In the genomic region with DNA sequence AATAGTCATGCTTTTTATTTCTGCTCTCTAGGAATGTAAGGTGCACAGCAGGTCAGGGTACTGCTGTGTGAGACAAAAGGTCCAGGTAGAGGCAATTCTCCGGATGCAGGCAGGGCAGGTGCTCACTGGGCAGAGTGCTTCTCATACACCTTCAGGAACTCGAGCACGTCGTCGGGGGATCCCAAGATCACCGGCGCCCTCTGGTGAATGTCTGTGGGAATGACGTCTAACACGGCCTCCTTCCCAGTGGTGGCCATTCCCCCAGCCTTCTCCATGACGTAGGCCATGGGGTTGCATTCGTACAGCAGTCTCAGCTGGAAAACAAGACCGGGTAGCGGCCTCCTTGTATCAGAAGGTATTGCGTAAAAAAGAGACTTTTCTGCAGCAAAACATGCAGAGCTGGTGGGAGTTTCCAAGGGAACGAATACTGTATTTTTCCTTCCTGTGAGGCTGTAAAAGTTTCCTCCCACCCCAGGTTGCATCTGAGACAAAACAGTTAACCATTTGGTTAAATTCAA, we compare ENCODE assay signal across 8 cellular contexts. TPM values are rescaled to one million over a fixed set of nuclear protein-coding genes. Genes with fewer than 3 reads are reported as not detected.
A peak's percentile ranks its signal among the peaks of the same experiment; 100 is the strongest.
DNase-seq lines count a peak whose midpoint lies in the region; ATAC-seq and TF ChIP-seq lines count a peak whose summit lies in the region.

No MANE protein-coding gene starts in this region.

- DNase-seq in MG63 (peak; percentile 43), adipocyte (ENCODE audit: low read depth) (peak; percentile 79), left ventricle myocardium superior (peak; percentile 68), renal cortical epithelial cell (ENCODE audit: low read depth) (peak; percentile 55)

- no peaks in the 10 kb centered on the region for H4K20me1 ChIP-seq in SU-DHL-6 (ENCODE audit: low read depth, low read length)

- H3K9me3 ChIP-seq in MG63 (no peaks in the 10 kb centered on the region), SU-DHL-6 (ENCODE audit: insufficient read depth, low read length) (no peaks in the 10 kb centered on the region), adipocyte (ENCODE audit: control insufficient read depth, low read length) (no peaks in the 10 kb centered on the region)

- H3K4me3 ChIP-seq in MG63 (no peak overlapping the region), SU-DHL-6 (ENCODE audit: insufficient read depth, low read length, poor library complexity, severe bottlenecking) (no peak overlapping the region), adipocyte (ENCODE audit: low read length) (peak overlapping the region; percentile 25)

- H3K36me3 ChIP-seq in MG63 (no peaks in the 10 kb centered on the region), SU-DHL-6 (ENCODE audit: low read length) (no peaks in the 10 kb centered on the region), adipocyte (ENCODE audit: control insufficient read depth, insufficient read depth, low read length, severe bottlenecking) (no peaks in the 10 kb centered on the region)

- H3K4me1 ChIP-seq in adipocyte (ENCODE audit: control insufficient read depth, insufficient read depth, low read length): peaks cover 6% of the 10 kb centered on the region

- peak; percentile 88 for TF ChIP-seq CTCF in GM12873 (IDR thresholded peaks at IDR 0.05; ENCODE audit: insufficient read depth, low read depth, low read length, missing control alignments)
- peak; percentile 60 for TF ChIP-seq CTCF in SU-DHL-6 (IDR thresholded peaks at IDR 0.05; ENCODE audit: insufficient read depth, low read length, poor library complexity, severe bottlenecking)

- no peak overlapping the region for H2AFZ ChIP-seq in SU-DHL-6 (ENCODE audit: low read depth, low read length, severe bottlenecking)

- H3K4me2 ChIP-seq in SU-DHL-6 (ENCODE audit: low read depth, low read length, poor library complexity, severe bottlenecking): no peak overlapping the region

- intact Hi-C loops in left ventricle myocardium superior (cut with micrococcal nuclease): no loop called here

- ATAC-seq in left ventricle myocardium superior (peak; percentile 90), GM21360 (IDR thresholded peaks at IDR 0.05; ENCODE audit: unreplicated experiment) (no peak), GM21381 (IDR thresholded peaks at IDR 0.05; ENCODE audit: unreplicated experiment) (no peak)

- H3K27me3 ChIP-seq in MG63 (no peaks in the 10 kb centered on the region), SU-DHL-6 (ENCODE audit: low read length) (no peaks in the 10 kb centered on the region), adipocyte (replicated peaks; ENCODE audit: control insufficient read depth, insufficient read depth, low read length) (peaks cover 38% of the 10 kb centered on the region)

- H3K9me2 ChIP-seq in SU-DHL-6 (replicated peaks; ENCODE audit: insufficient read depth, low read length): no peaks in the 10 kb centered on the region

- H3K9ac ChIP-seq in SU-DHL-6 (ENCODE audit: low read length) (no peak overlapping the region), adipocyte (ENCODE audit: low read length) (no peak overlapping the region)

- H3F3A ChIP-seq in SU-DHL-6 (ENCODE audit: insufficient read depth): no peaks in the 10 kb centered on the region

- H3K79me2 ChIP-seq in SU-DHL-6 (ENCODE audit: insufficient read depth, low read length): no peaks in the 10 kb centered on the region

- H3K27ac ChIP-seq in SU-DHL-6 (ENCODE audit: low read depth, low read length): no peak overlapping the region

RNA-seq across cellular contexts. Expression of gene FBP2, which starts 9.7 kb away (rescaled TPM):
- total RNA-seq in MG63 (2014; rRNA removed; shearing (Covaris generic); ENCODE audit: low replicate concordance): not detected in 2 replicates
- total RNA-seq in left ventricle myocardium superior (not detected), renal cortical epithelial cell (not detected in 2 replicates)

RNA-seq across cellular contexts. Expression of gene FBP1, which starts 36.0 kb away (rescaled TPM):
- total RNA-seq in MG63 (2014; rRNA removed; shearing (Covaris generic); ENCODE audit: low replicate concordance): 0.96 TPM in 1 of 2 replicates, not detected in the other
- total RNA-seq in left ventricle myocardium superior (1.3 TPM), renal cortical epithelial cell (0.10 and 2.3 TPM in 2 replicates)

RNA-seq across cellular contexts. Expression of gene PCAT7, which starts 48.4 kb away (rescaled TPM):
- 1.2 and 4.0 TPM in 2 replicates for total RNA-seq in MG63 (2014; rRNA removed; shearing (Covaris generic); ENCODE audit: low replicate concordance)
- total RNA-seq in left ventricle myocardium superior (not detected), renal cortical epithelial cell (0.30 and 1.0 TPM in 2 replicates)
